2 cellular contexts compared by ENCODE assay signal in genomic region chr6:33081098-33081824, GRCh38.
TF ChIP-seq lines count a peak whose summit lies in the region.

No MANE protein-coding gene starts in this region.

TF ChIP-seq in liver, 16 proteins besides CTCF, POLR2A, EP300 and RAD21:
- no peak for TF ChIP-seq JUND (IDR thresholded peaks at IDR 0.05)
- TF ChIP-seq, protein P1, sequence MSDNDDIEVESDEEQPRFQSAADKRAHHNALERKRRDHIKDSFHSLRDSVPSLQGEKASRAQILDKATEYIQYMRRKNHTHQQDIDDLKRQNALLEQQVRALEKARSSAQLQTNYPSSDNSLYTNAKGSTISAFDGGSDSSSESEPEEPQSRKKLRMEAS (IDR thresholded peaks at IDR 0.05): no peak
TF ChIP-seq in liver: peak in this region for 0.

TF ChIP-seq in HepG2, 621 proteins besides CTCF, POLR2A, EP300 and RAD21:
- TF ChIP-seq ZBTB7A (CRISPR knock-in tag; IDR thresholded peaks at IDR 0.05): no peak
- TF ChIP-seq ZBTB42 (CRISPR knock-in tag; IDR thresholded peaks at IDR 0.05): no peak
- TF ChIP-seq HNRNPLL (IDR thresholded peaks at IDR 0.05; ENCODE audit: low read depth, low read length, poor library complexity, severe bottlenecking): no peak
- no peak for TF ChIP-seq MLLT10 (CRISPR knock-in tag; IDR thresholded peaks at IDR 0.05)
- TF ChIP-seq GATAD1 (CRISPR knock-in tag; IDR thresholded peaks at IDR 0.05): no peak
- TF ChIP-seq SIN3B (IDR thresholded peaks at IDR 0.05; ENCODE audit: low read length): no peak
- TF ChIP-seq ZNF710 (CRISPR knock-in tag; IDR thresholded peaks at IDR 0.05; ENCODE audit: borderline replicate concordance): no peak
- no peak for TF ChIP-seq KAT2B (IDR thresholded peaks at IDR 0.05; ENCODE audit: borderline replicate concordance, low read depth, low read length)
